ENCODE assay signal across 16 cellular contexts in genomic region chr18:56148373-56148772, GRCh38.
DNase-seq lines count a peak whose midpoint lies in the region; ATAC-seq and TF ChIP-seq lines count a peak whose summit lies in the region.
"Had no signal": no experiment of that assay in that cellular context is flagged by ENCODE, and none has a peak within 500 bp of the region (broad histone marks: within the 10 kb centered on the region; RNA-seq: fewer than 3 reads in every experiment).

No MANE protein-coding gene starts in this region.

- TF ChIP-seq CTCF in osteoblast (IDR thresholded peaks at IDR 0.05; ENCODE audit: extremely low read depth, low read depth, low read length), result no peak

- H3K9me3 Mint-ChIP-seq in activated T-helper 17 cell treated with anti-CD3 and anti-CD28 coated beads, Interleukin-2, amount 50 U/mL, for 72 hours, result peaks cover 16% of the 10 kb centered on the region
- H3K9me3 Mint-ChIP-seq: activated CD4-positive, alpha-beta T cell treated with anti-CD3 and anti-CD28 coated beads, Interleukin-2, amount 10 ng/mL, durations not matched to agents 24 days and 14 days had no signal

- H3K27me3 ChIP-seq in GM23248 (replicated peaks; ENCODE audit: insufficient read depth) (no peaks in the 10 kb centered on the region), osteoblast (ENCODE audit: insufficient read depth, low read length) (no peaks in the 10 kb centered on the region)

- H3K4me2 ChIP-seq in GM23248 (ENCODE audit: unreplicated experiment) (no peak overlapping the region), osteoblast (ENCODE audit: insufficient read depth, low read length) (no peak overlapping the region)

- peak; percentile 93 for DNase-seq in GM23248
- peak; percentile 19 for DNase-seq in RKO (ENCODE audit: low spot score)
- DNase-seq in fibroblast of gingiva (ENCODE audit: low read depth), result peak; percentile 37
- peak; percentile 80 for DNase-seq in osteoblast (ENCODE audit: insufficient read length, low spot score, missing footprints)
- DNase-seq in NCI-H1694 treated with DMSO at 0.1 percent for 48 hours (lab: John Stamatoyannopoulos, UW), result no peak
- DNase-seq: activated CD4-positive, alpha-beta T cell treated with anti-CD3 and anti-CD28 coated beads, Interleukin-2, amount 10 ng/mL, durations not matched to agents 24 days and 14 days; activated T-cell treated with anti-CD3 and anti-CD28 coated beads, Interleukin-2, amount 50 U/mL, for 72 hours; aorta; COR-L47; head of caudate nucleus; NCI-H1105; NCI-H510A treated with DMSO at 0.1 percent for 48 hours had no signal

- H3K4me1 Mint-ChIP-seq in activated T-helper 17 cell treated with anti-CD3 and anti-CD28 coated beads, Interleukin-2, amount 50 U/mL, for 72 hours, result no peaks in the 10 kb centered on the region
- H3K4me1 Mint-ChIP-seq: activated CD4-positive, alpha-beta T cell treated with anti-CD3 and anti-CD28 coated beads, Interleukin-2, amount 10 ng/mL, durations not matched to agents 24 days and 14 days had no signal

- no peak overlapping the region for H3K4me3 Mint-ChIP-seq in activated T-helper 17 cell treated with anti-CD3 and anti-CD28 coated beads, Interleukin-2, amount 50 U/mL, for 72 hours
- H3K4me3 Mint-ChIP-seq: activated CD4-positive, alpha-beta T cell treated with anti-CD3 and anti-CD28 coated beads, Interleukin-2, amount 10 ng/mL, durations not matched to agents 24 days and 14 days; activated T-cell treated with anti-CD3 and anti-CD28 coated beads, Interleukin-2, amount 50 U/mL, for 72 hours; T-helper 1 cell treated with Interleukin-12 subunit alpha and Interleukin-12 subunit beta and Interleukin-4 antibody, amounts not matched to agents 30 μg/mL and 1 μg/mL, for 36 hours had no signal

- H3K4me1 ChIP-seq in GM23248 (ENCODE audit: insufficient read depth) (peaks cover 37% of the 10 kb centered on the region), osteoblast (ENCODE audit: insufficient read depth, low read length) (peaks cover 23% of the 10 kb centered on the region)

- H3K36me3 ChIP-seq in GM23248 (ENCODE audit: low read depth), result no peaks in the 10 kb centered on the region
- no peaks in the 10 kb centered on the region for H3K36me3 ChIP-seq in osteoblast (ENCODE audit: insufficient read depth, low read length)

- in situ Hi-C loops in GM23248 (cut with MboI), result no loop called here

- no peaks in the 10 kb centered on the region for H3K9me3 ChIP-seq in GM23248 (ENCODE audit: low read depth)
- no peaks in the 10 kb centered on the region for H3K9me3 ChIP-seq in osteoblast (ENCODE audit: low read depth, low read length)

- H3K9me2 ChIP-seq in GM23248 (ENCODE audit: insufficient read depth), result no peaks in the 10 kb centered on the region; the same call in 1 of the 2 replicates

- H3K79me2 ChIP-seq in GM23248 (ENCODE audit: insufficient read depth) (no peaks in the 10 kb centered on the region), osteoblast (ENCODE audit: insufficient read depth, low read length) (no peaks in the 10 kb centered on the region)

- no peak overlapping the region for H3K4me3 ChIP-seq in GM23248
- H3K4me3 ChIP-seq in osteoblast (ENCODE audit: insufficient read depth, low read length), result no peak overlapping the region
- H3K4me3 ChIP-seq: skin epidermis had no signal

- H3K36me3 Mint-ChIP-seq in activated T-helper 17 cell treated with anti-CD3 and anti-CD28 coated beads, Interleukin-2, amount 50 U/mL, for 72 hours (ENCODE audit: low read depth), result no peaks in the 10 kb centered on the region

- no peak for ATAC-seq in activated T-helper 17 cell treated with anti-CD3 and anti-CD28 coated beads, Interleukin-2, amount 50 U/mL, for 72 hours (replicated peaks)
- no peak for ATAC-seq in HG02571 (IDR thresholded peaks at IDR 0.05; ENCODE audit: unreplicated experiment)
- ATAC-seq: activated T-cell treated with anti-CD3 and anti-CD28 coated beads, Interleukin-2, amount 50 U/mL, for 72 hours had no signal

- H3K27me3 Mint-ChIP-seq in activated T-helper 17 cell treated with anti-CD3 and anti-CD28 coated beads, Interleukin-2, amount 50 U/mL, for 72 hours, result no peaks in the 10 kb centered on the region
- H3K27me3 Mint-ChIP-seq: activated CD4-positive, alpha-beta T cell treated with anti-CD3 and anti-CD28 coated beads, Interleukin-2, amount 10 ng/mL, durations not matched to agents 24 days and 14 days had no signal

- peak overlapping the region; percentile 32 for H2AFZ ChIP-seq in GM23248
- no peak overlapping the region for H2AFZ ChIP-seq in osteoblast (ENCODE audit: low read length)

- peaks cover 20% of the 10 kb centered on the region for H3F3A ChIP-seq in GM23248 (ENCODE audit: insufficient read depth)

- no peak overlapping the region for H3K27ac Mint-ChIP-seq in activated T-helper 17 cell treated with anti-CD3 and anti-CD28 coated beads, Interleukin-2, amount 50 U/mL, for 72 hours
- H3K27ac Mint-ChIP-seq: activated CD4-positive, alpha-beta T cell treated with anti-CD3 and anti-CD28 coated beads, Interleukin-2, amount 10 ng/mL, durations not matched to agents 24 days and 14 days; activated T-cell treated with anti-CD3 and anti-CD28 coated beads, Interleukin-2, amount 50 U/mL, for 72 hours; T-helper 1 cell treated with Interleukin-12 subunit alpha and Interleukin-12 subunit beta and Interleukin-4 antibody, amounts not matched to agents 30 μg/mL and 1 μg/mL, for 36 hours had no signal

- H4K20me1 ChIP-seq in GM23248 (ENCODE audit: insufficient read depth), result no peaks in the 10 kb centered on the region
- H4K20me1 ChIP-seq in osteoblast (ENCODE audit: insufficient read depth, low read length), result no peaks in the 10 kb centered on the region

- H3K27ac ChIP-seq in GM23248 (peak overlapping the region; percentile 70), osteoblast (ENCODE audit: low read depth, low read length) (peak overlapping the region; percentile 24)
- H3K27ac ChIP-seq: skin epidermis had no signal

- 0 out of 2 replicates have a peak overlapping the region, but pooled peaks have one; percentile 3 for H3K9ac ChIP-seq in GM23248
